In genomic region chr15:77633913-77634265, GRCh38 we compare ENCODE assay signal across 9 cellular contexts. TPM values are rescaled to one million over a fixed set of nuclear protein-coding genes. Genes with fewer than 3 reads are reported as not detected.
DNase-seq lines count a peak whose midpoint lies in the region; ATAC-seq and TF ChIP-seq lines count a peak whose summit lies in the region.
"Had no signal": no experiment of that assay in that cellular context is flagged by ENCODE, and none has a peak within 500 bp of the region (broad histone marks: within the 10 kb centered on the region; RNA-seq: fewer than 3 reads in every experiment).

No MANE protein-coding gene starts in this region.

- H3K27me3 Mint-ChIP-seq in activated naive CD4-positive, alpha-beta T cell treated with anti-CD3 and anti-CD28 coated beads for 36 hours (ENCODE audit: low read depth): peaks cover 38% of the 10 kb centered on the region
- peaks cover 19% of the 10 kb centered on the region for H3K27me3 Mint-ChIP-seq in glutamatergic neuron (ENCODE audit: unreplicated experiment)
- peaks cover 41% of the 10 kb centered on the region for H3K27me3 Mint-ChIP-seq in activated T-helper 2 cell treated with anti-CD3 and anti-CD28 coated beads, Interferon-gamma antibody, Interleukin-2, Interleukin-4, amounts not matched to agents 10 μg/mL and 5 μg/mL and 100 μg/mL, durations not matched to agents 14 hours and 24 hours and 36 hours (ENCODE audit: low read depth)

- ATAC-seq in activated naive CD4-positive, alpha-beta T cell treated with anti-CD3 and anti-CD28 coated beads, Interleukin-2, amount 50 U/mL, for 72 hours: no peak
- ATAC-seq in psoas muscle: no peak
- ATAC-seq in HG03280 (IDR thresholded peaks at IDR 0.05; ENCODE audit: unreplicated experiment): no peak

- no peak for DNase-seq in activated naive CD4-positive, alpha-beta T cell treated with anti-CD3 and anti-CD28 coated beads for 36 hours
- DNase-seq in activated naive CD4-positive, alpha-beta T cell treated with anti-CD3 and anti-CD28 coated beads, Interleukin-2, amount 50 U/mL, for 72 hours (ENCODE audit: low spot score in 2 of 2): no peak
- DNase-seq in NT2/D1 (ENCODE audit: low read depth, low spot score): peak; percentile 97
- peak; percentile 60 for DNase-seq in glutamatergic neuron
- DNase-seq in psoas muscle: no peak
- DNase-seq in activated T-helper 2 cell treated with anti-CD3 and anti-CD28 coated beads, Interferon-gamma antibody, Interleukin-2, Interleukin-4, amounts not matched to agents 10 μg/mL and 5 μg/mL and 100 μg/mL, durations not matched to agents 14 hours and 24 hours and 36 hours (ENCODE audit: low spot score): no peak
- no peak for DNase-seq in NCI-H1436 (lab: John Stamatoyannopoulos, UW)

- peak overlapping the region; percentile 89 for H3K9ac ChIP-seq in NT2/D1 (ENCODE audit: insufficient read length, low read depth)

- H3K36me3 Mint-ChIP-seq in activated naive CD4-positive, alpha-beta T cell treated with anti-CD3 and anti-CD28 coated beads for 36 hours (ENCODE audit: low read depth): no peaks in the 10 kb centered on the region
- H3K36me3 Mint-ChIP-seq in activated naive CD4-positive, alpha-beta T cell treated with anti-CD3 and anti-CD28 coated beads, Interleukin-2, amount 50 U/mL, for 72 hours: no peaks in the 10 kb centered on the region
- H3K36me3 Mint-ChIP-seq in glutamatergic neuron (ENCODE audit: unreplicated experiment): no peaks in the 10 kb centered on the region
- H3K36me3 Mint-ChIP-seq in activated T-helper 2 cell treated with anti-CD3 and anti-CD28 coated beads, Interferon-gamma antibody, Interleukin-2, Interleukin-4, amounts not matched to agents 10 μg/mL and 5 μg/mL and 100 μg/mL, durations not matched to agents 14 hours and 24 hours and 36 hours (ENCODE audit: low read depth): no peaks in the 10 kb centered on the region

- H3K4me3 ChIP-seq in NT2/D1 (ENCODE audit: insufficient read length, low read depth): peak overlapping the region; percentile 57
- peak overlapping the region; percentile 65 for H3K4me3 ChIP-seq in psoas muscle

- no peaks in the 10 kb centered on the region for H3K9me3 Mint-ChIP-seq in activated naive CD4-positive, alpha-beta T cell treated with anti-CD3 and anti-CD28 coated beads for 36 hours
- H3K9me3 Mint-ChIP-seq in activated naive CD4-positive, alpha-beta T cell treated with anti-CD3 and anti-CD28 coated beads, Interleukin-2, amount 50 U/mL, for 72 hours: no peaks in the 10 kb centered on the region
- H3K9me3 Mint-ChIP-seq in glutamatergic neuron (ENCODE audit: unreplicated experiment): peaks cover 8% of the 10 kb centered on the region
- no peaks in the 10 kb centered on the region for H3K9me3 Mint-ChIP-seq in activated T-helper 2 cell treated with anti-CD3 and anti-CD28 coated beads, Interferon-gamma antibody, Interleukin-2, Interleukin-4, amounts not matched to agents 10 μg/mL and 5 μg/mL and 100 μg/mL, durations not matched to agents 14 hours and 24 hours and 36 hours

- H3K36me3 ChIP-seq in NT2/D1 (ENCODE audit: insufficient read depth, insufficient read length, low read length) (no peaks in the 10 kb centered on the region), psoas muscle (ENCODE audit: insufficient read depth in 1 of 2, low read depth in 1 of 2) (no peaks in the 10 kb centered on the region)
- H3K36me3 ChIP-seq: tibial nerve had no signal

- H3K4me3 Mint-ChIP-seq in activated naive CD4-positive, alpha-beta T cell treated with anti-CD3 and anti-CD28 coated beads for 36 hours: peak overlapping the region; percentile 15
- peak overlapping the region; percentile 65 for H3K4me3 Mint-ChIP-seq in glutamatergic neuron (ENCODE audit: unreplicated experiment)
- H3K4me3 Mint-ChIP-seq in activated T-helper 2 cell treated with anti-CD3 and anti-CD28 coated beads, Interferon-gamma antibody, Interleukin-2, Interleukin-4, amounts not matched to agents 10 μg/mL and 5 μg/mL and 100 μg/mL, durations not matched to agents 14 hours and 24 hours and 36 hours (ENCODE audit: low read depth): no peak overlapping the region

- H3K4me1 Mint-ChIP-seq in activated naive CD4-positive, alpha-beta T cell treated with anti-CD3 and anti-CD28 coated beads for 36 hours (ENCODE audit: low read depth): peaks cover 9% of the 10 kb centered on the region
- peaks cover 18% of the 10 kb centered on the region for H3K4me1 Mint-ChIP-seq in glutamatergic neuron (ENCODE audit: low read depth, unreplicated experiment)
- H3K4me1 Mint-ChIP-seq in activated T-helper 2 cell treated with anti-CD3 and anti-CD28 coated beads, Interferon-gamma antibody, Interleukin-2, Interleukin-4, amounts not matched to agents 10 μg/mL and 5 μg/mL and 100 μg/mL, durations not matched to agents 14 hours and 24 hours and 36 hours (ENCODE audit: low read depth): peaks cover 7% of the 10 kb centered on the region

- no peak overlapping the region for H3K27ac ChIP-seq in psoas muscle

- intact Hi-C loops in activated naive CD4-positive, alpha-beta T cell treated with anti-CD3 and anti-CD28 coated beads for 36 hours (cut with micrococcal nuclease): loop anchor here (1.0 kb wide), 3 partner anchors 151 to 241 kb away; no protein-coding TSS in a partner anchor
- intact Hi-C loops in psoas muscle (cut with DNase I): loop anchor here in 1 of 2 donors (1.0 to 10.0 kb wide), 2 partner anchors 187 to 529 kb away; no protein-coding TSS in a partner anchor
- intact Hi-C loops in activated T-helper 2 cell treated with anti-CD3 and anti-CD28 coated beads, Interferon-gamma antibody, Interleukin-2, Interleukin-4, amounts not matched to agents 10 μg/mL and 5 μg/mL and 100 μg/mL, durations not matched to agents 14 hours and 24 hours and 36 hours (cut with micrococcal nuclease): no loop called here

- CTCF ChIA-PET in activated naive CD4-positive, alpha-beta T cell treated with anti-CD3 and anti-CD28 coated beads for 36 hours (lab: Charles Lee): interaction anchor here (0.6 to 3.8 kb wide), 11 partner anchors 16 to 654 kb away, joined by 3 to 26 read pairs (median 3); no protein-coding TSS in a partner anchor

- H3K9me3 ChIP-seq in NT2/D1 (ENCODE audit: insufficient read depth, low read length): no peaks in the 10 kb centered on the region
- no peaks in the 10 kb centered on the region for H3K9me3 ChIP-seq in psoas muscle
- H3K9me3 ChIP-seq: tibial nerve had no signal

- peaks cover 39% of the 10 kb centered on the region for H3K27me3 ChIP-seq in NT2/D1 (ENCODE audit: insufficient read depth, insufficient read length)
- peaks cover 0 to 60% (median 12%) of the 10 kb centered on the region in 3 donors for H3K27me3 ChIP-seq in psoas muscle (ENCODE audit: insufficient read depth in 3 of 3, low read length in 2 of 3)

- no peak for TF ChIP-seq CTCF in glutamatergic neuron (IDR thresholded peaks at IDR 0.05; ENCODE audit: partially characterized antibody, unreplicated experiment)
- TF ChIP-seq CTCF in psoas muscle (IDR thresholded peaks at IDR 0.05): no peak

- H3K27ac Mint-ChIP-seq in activated naive CD4-positive, alpha-beta T cell treated with anti-CD3 and anti-CD28 coated beads for 36 hours: no peak overlapping the region
- no peak overlapping the region for H3K27ac Mint-ChIP-seq in activated naive CD4-positive, alpha-beta T cell treated with anti-CD3 and anti-CD28 coated beads, Interleukin-2, amount 50 U/mL, for 72 hours
- peak overlapping the region; percentile 87 for H3K27ac Mint-ChIP-seq in glutamatergic neuron (ENCODE audit: unreplicated experiment)
- no peak overlapping the region for H3K27ac Mint-ChIP-seq in activated T-helper 2 cell treated with anti-CD3 and anti-CD28 coated beads, Interferon-gamma antibody, Interleukin-2, Interleukin-4, amounts not matched to agents 10 μg/mL and 5 μg/mL and 100 μg/mL, durations not matched to agents 14 hours and 24 hours and 36 hours

- 15 to 16% (median 15%) methylated on average over 9 of the region's 9 CpGs for WGBS in psoas muscle, 3 donors

- H3K4me1 ChIP-seq in NT2/D1 (ENCODE audit: insufficient read depth, insufficient read length) (peaks cover 47% of the 10 kb centered on the region), psoas muscle (peaks cover 4% of the 10 kb centered on the region)

RNA-seq across cellular contexts. Expression of gene LINGO1, which starts 1.2 kb away (rescaled TPM):
- total RNA-seq in activated naive CD4-positive, alpha-beta T cell treated with anti-CD3 and anti-CD28 coated beads for 36 hours: not detected
- not detected for total RNA-seq in activated naive CD4-positive, alpha-beta T cell treated with anti-CD3 and anti-CD28 coated beads, Interleukin-2, amount 50 U/mL, for 72 hours
- total RNA-seq in glutamatergic neuron (ENCODE audit: unreplicated experiment): 180 TPM
- total RNA-seq in psoas muscle: under 1 TPM; 0.25 to 0.62 (median 0.47) TPM
- polyA plus RNA-seq in psoas muscle: under 1 TPM; 0.28 to 0.61 (median 0.43) TPM
- total RNA-seq in activated T-helper 2 cell treated with anti-CD3 and anti-CD28 coated beads, Interferon-gamma antibody, Interleukin-2, Interleukin-4, amounts not matched to agents 10 μg/mL and 5 μg/mL and 100 μg/mL, durations not matched to agents 14 hours and 24 hours and 36 hours: not detected in 2 replicates

Comparison
In these comparisons a context has a peak if more than half of its experiments do, and no peak if none do; other contexts are left out.
1. DNase-seq: peak in NT2/D1 (single experiment) and glutamatergic neuron (single experiment); none in activated naive CD4-positive, alpha-beta T cell treated with anti-CD3 and anti-CD28 coated beads for 36 hours (single experiment), activated naive CD4-positive, alpha-beta T cell treated with anti-CD3 and anti-CD28 coated beads, Interleukin-2, amount 50 U/mL, for 72 hours (0 of 2), psoas muscle (0 of 2), activated T-helper 2 cell treated with anti-CD3 and anti-CD28 coated beads, Interferon-gamma antibody, Interleukin-2, Interleukin-4, amounts not matched to agents 10 μg/mL and 5 μg/mL and 100 μg/mL, durations not matched to agents 14 hours and 24 hours and 36 hours (single experiment) and NCI-H1436 (single experiment).
2. RNA of gene LINGO1, which starts 1.2 kb away (total RNA-seq): 180 TPM in glutamatergic neuron (single experiment); 0.25 to 0.62 TPM in psoas muscle, not detected in activated naive CD4-positive, alpha-beta T cell treated with anti-CD3 and anti-CD28 coated beads for 36 hours, not detected in activated naive CD4-positive, alpha-beta T cell treated with anti-CD3 and anti-CD28 coated beads, Interleukin-2, amount 50 U/mL, for 72 hours and not detected in activated T-helper 2 cell treated with anti-CD3 and anti-CD28 coated beads, Interferon-gamma antibody, Interleukin-2, Interleukin-4, amounts not matched to agents 10 μg/mL and 5 μg/mL and 100 μg/mL, durations not matched to agents 14 hours and 24 hours and 36 hours; every median in the first group is over 100 times any median in the second.